13 cellular contexts compared by ENCODE assay signal in genomic region chr20:8855315-8855714, GRCh38.
DNase-seq lines count a peak whose midpoint lies in the region; ATAC-seq and TF ChIP-seq lines count a peak whose summit lies in the region.
"Had no signal": no experiment of that assay in that cellular context is flagged by ENCODE, and none has a peak within 500 bp of the region (broad histone marks: within the 10 kb centered on the region; RNA-seq: fewer than 3 reads in every experiment).

No MANE protein-coding gene starts in this region.

- DNase-seq in ELR (ENCODE audit: low read depth) (peak; percentile 50), astrocyte of the spinal cord (ENCODE audit: low read depth, low spot score) (peak; percentile 36), kidney glomerular epithelial cell (lab: John Stamatoyannopoulos, UW) (peak; percentile 49), stomach (no peak), NCI-H82 treated with DMSO at 0.1 percent for 48 hours (lab: John Stamatoyannopoulos, UW; ENCODE audit: unreplicated experiment) (no peak), NCI-H1694 treated with DMSO at 0.1 percent for 48 hours (lab: John Stamatoyannopoulos, UW) (no peak)
- DNase-seq in naive thymus-derived CD8-positive, alpha-beta T cell = no peak
- DNase-seq: activated CD4-positive, alpha-beta T cell treated with anti-CD3 and anti-CD28 coated beads, Interleukin-2, amount 50 U/mL, for 1 hour; CD4-positive, alpha-beta T cell; T-cell had no signal

- H3K4me3 ChIP-seq in astrocyte of the spinal cord (ENCODE audit: low read depth, low read length) = no peak overlapping the region
- H3K4me3 ChIP-seq in stomach = no peak overlapping the region
- H3K4me3 ChIP-seq: left lung, prostate gland had no signal

- intact Hi-C loops in stomach (cut with DNase I; ENCODE audit: low total_unique reads) = no loop called here

- no peaks in the 10 kb centered on the region for H3K4me1 Mint-ChIP-seq in naive thymus-derived CD8-positive, alpha-beta T cell
- H3K4me1 Mint-ChIP-seq: T-cell had no signal

- H3K36me3 Mint-ChIP-seq in naive thymus-derived CD8-positive, alpha-beta T cell = no peaks in the 10 kb centered on the region
- H3K36me3 Mint-ChIP-seq: T-cell had no signal

- H3K4me3 Mint-ChIP-seq in naive thymus-derived CD8-positive, alpha-beta T cell = no peak overlapping the region
- H3K4me3 Mint-ChIP-seq: CD4-positive, alpha-beta T cell; T-cell had no signal

- H3K27ac Mint-ChIP-seq in naive thymus-derived CD8-positive, alpha-beta T cell = no peak overlapping the region
- H3K27ac Mint-ChIP-seq: CD4-positive, alpha-beta T cell; T-cell had no signal

- H3K27ac ChIP-seq in stomach = peak overlapping the region in 4 of 5 donors; percentile 6 to 65 (median 56)

- H3K27me3 ChIP-seq in stomach = no peaks in the 10 kb centered on the region
- H3K27me3 ChIP-seq: left lung had no signal

- TF ChIP-seq CTCF in astrocyte of the spinal cord (IDR thresholded peaks at IDR 0.05; ENCODE audit: low read depth, low read length) = no peak
- no peak for TF ChIP-seq CTCF in stomach (IDR thresholded peaks at IDR 0.05)

- no peak for TF ChIP-seq EP300 in stomach (IDR thresholded peaks at IDR 0.05)

- H3K9me3 Mint-ChIP-seq in naive thymus-derived CD8-positive, alpha-beta T cell = peaks cover 0 to 4% (median 0%) of the 10 kb centered on the region in 9 donors
- H3K9me3 Mint-ChIP-seq: CD4-positive, alpha-beta T cell had no signal

- in situ Hi-C loops in astrocyte of the spinal cord (cut with HindIII; ENCODE audit: low sequenced_read_pairs) = no loop called here

- H3K27me3 Mint-ChIP-seq in naive thymus-derived CD8-positive, alpha-beta T cell = no peaks in the 10 kb centered on the region
- H3K27me3 Mint-ChIP-seq: CD4-positive, alpha-beta T cell; T-cell had no signal

- no peaks in the 10 kb centered on the region for H3K9me3 ChIP-seq in stomach
- H3K9me3 ChIP-seq: left lung, prostate gland had no signal

- peaks cover 0 to 34% (median 18%) of the 10 kb centered on the region in 4 donors for H3K4me1 ChIP-seq in stomach
- H3K4me1 ChIP-seq: prostate gland had no signal

- POLR2A ChIA-PET in naive thymus-derived CD8-positive, alpha-beta T cell (lab: Charles Lee) = no interaction called here

- H3K36me3 ChIP-seq in stomach = no peaks in the 10 kb centered on the region
- H3K36me3 ChIP-seq: left lung, prostate gland had no signal

- no peak for TF ChIP-seq POLR2A in stomach (IDR thresholded peaks at IDR 0.05)

- ATAC-seq in naive thymus-derived CD8-positive, alpha-beta T cell = no peak
- no peak for ATAC-seq in HG03571 (IDR thresholded peaks at IDR 0.05; ENCODE audit: unreplicated experiment)
- ATAC-seq: T-cell had no signal

Comparison
In these comparisons a context has a peak if more than half of its experiments do, and no peak if none do; other contexts are left out.
1. DNase-seq: peak in ELR (single experiment), astrocyte of the spinal cord (single experiment) and kidney glomerular epithelial cell (single experiment); none in stomach (single experiment), naive thymus-derived CD8-positive, alpha-beta T cell (0 of 10), NCI-H82 treated with DMSO at 0.1 percent for 48 hours (single experiment) and NCI-H1694 treated with DMSO at 0.1 percent for 48 hours (single experiment).